Comparison of ENCODE assay signal across 25 cellular contexts in genomic region chr11:55936300-55936699, GRCh38.
DNase-seq lines count a peak whose midpoint lies in the region; FAIRE-seq lines count a peak whose summit lies in the region.
"Had no signal": no experiment of that assay in that cellular context is flagged by ENCODE, and none has a peak within 500 bp of the region (broad histone marks: within the 10 kb centered on the region; RNA-seq: fewer than 3 reads in every experiment).

Gene OR5I1, minus strand, starts transcription at chr11:55936400. Its CDS starts 0 bp downstream, at chr11:55936400.

- no peak for DNase-seq in GF-D8 (lab: John Stamatoyannopoulos, UW)
- DNase-seq: 8988T; ACHN; AML-193; BE2C; C1 segment of cervical spinal cord; Caco-2; Calu3; CD4-positive, alpha-beta memory T cell; CD4-positive, alpha-beta T cell; CD4-positive, CD25-positive, alpha-beta regulatory T cell; CD8-positive, alpha-beta memory T cell; CD8-positive, alpha-beta T cell; COR-L47; DMS 273 treated with DMSO at 0.1 percent for 48 hours; DMS153; DMS53; DMS79; DMS79 treated with DMSO at 0.1 percent for 48 hours; DND-41; EL had no signal

- FAIRE-seq in G401.6 (lab: Jason Lieb, UNC), result peak; percentile 8
- FAIRE-seq: A204.1, A549, D721Med had no signal
